ENCODE assay signal across 32 cellular contexts in genomic region chr4:55029321-55029720, GRCh38.
"Had no signal": no experiment of that assay in that cellular context is flagged by ENCODE, and none has a peak within 500 bp of the region (broad histone marks: within the 10 kb centered on the region; RNA-seq: fewer than 3 reads in every experiment).

No MANE protein-coding gene starts in this region.

- H3K4me1 ChIP-seq: adrenal gland had no signal

- H3K27me3 ChIP-seq: adrenal gland, body of pancreas had no signal

- H3K4me1 Mint-ChIP-seq: activated B cell treated with CpG ODN at 0.5 μM for 24 hours; activated naive CD8-positive, alpha-beta T cell treated with anti-CD3 and anti-CD28 coated beads for 36 hours; activated naive CD8-positive, alpha-beta T cell treated with anti-CD3 and anti-CD28 coated beads, Interleukin-2, amount 50 U/mL, for 24 hours; activated T-helper 17 cell treated with anti-CD3 and anti-CD28 coated beads, Interleukin-2, amount 50 U/mL, for 72 hours; T-helper 17 cell had no signal

- ATAC-seq: activated CD4-positive, CD25-positive, alpha-beta regulatory T cell treated with anti-CD3 and anti-CD28 coated beads, Interleukin-2, amount 50 U/mL, for 24 hours; activated CD8-positive, alpha-beta T cell treated with anti-CD3 and anti-CD28 coated beads for 36 hours; activated naive CD8-positive, alpha-beta T cell treated with anti-CD3 and anti-CD28 coated beads, Interleukin-2, amount 50 U/mL, for 24 hours; activated T-cell treated with anti-CD3 and anti-CD28 coated beads, Interleukin-2, amount 50 U/mL, for 4 hours; activated T-helper 17 cell treated with anti-CD3 and anti-CD28 coated beads, Interleukin-2, amount 50 U/mL, for 72 hours; body of pancreas; esophagus mucosa; T-helper 17 cell had no signal

- FAIRE-seq: colon, endometrium, frontal cortex had no signal

- H3K27me3 Mint-ChIP-seq: activated B cell treated with CpG ODN at 0.5 μM for 24 hours had no signal

- H3K36me3 ChIP-seq: adrenal gland, WERI-Rb-1 had no signal

- H3K4me3 Mint-ChIP-seq: activated B cell treated with CpG ODN at 0.5 μM for 24 hours; activated CD8-positive, alpha-beta T cell treated with anti-CD3 and anti-CD28 coated beads for 36 hours; activated naive CD8-positive, alpha-beta T cell treated with anti-CD3 and anti-CD28 coated beads for 36 hours; activated naive CD8-positive, alpha-beta T cell treated with anti-CD3 and anti-CD28 coated beads, Interleukin-2, amount 50 U/mL, for 24 hours; activated T-cell treated with anti-CD3 and anti-CD28 coated beads, Interleukin-2, amount 50 U/mL, for 4 hours; activated T-helper 17 cell treated with anti-CD3 and anti-CD28 coated beads, Interleukin-2, amount 50 U/mL, for 72 hours; T-helper 17 cell; T-helper 2 cell treated with Interferon-gamma antibody and Interleukin-4, amounts not matched to agents 5 μg/mL and 100 μg/mL, for 36 hours had no signal

- H3K27ac Mint-ChIP-seq: activated B cell treated with CpG ODN at 0.5 μM for 24 hours; activated CD8-positive, alpha-beta T cell treated with anti-CD3 and anti-CD28 coated beads for 36 hours; activated naive CD8-positive, alpha-beta T cell treated with anti-CD3 and anti-CD28 coated beads for 36 hours; activated naive CD8-positive, alpha-beta T cell treated with anti-CD3 and anti-CD28 coated beads, Interleukin-2, amount 50 U/mL, for 24 hours; activated T-helper 17 cell treated with anti-CD3 and anti-CD28 coated beads, Interleukin-2, amount 50 U/mL, for 72 hours; T-helper 17 cell; T-helper 2 cell treated with Interferon-gamma antibody and Interleukin-4, amounts not matched to agents 5 μg/mL and 100 μg/mL, for 36 hours had no signal

- H3K9me3 Mint-ChIP-seq: activated B cell treated with CpG ODN at 0.5 μM for 24 hours; activated CD8-positive, alpha-beta T cell treated with anti-CD3 and anti-CD28 coated beads for 36 hours; activated naive CD8-positive, alpha-beta T cell treated with anti-CD3 and anti-CD28 coated beads for 36 hours; activated naive CD8-positive, alpha-beta T cell treated with anti-CD3 and anti-CD28 coated beads, Interleukin-2, amount 50 U/mL, for 24 hours; activated T-cell treated with anti-CD3 and anti-CD28 coated beads, Interleukin-2, amount 50 U/mL, for 4 hours; activated T-helper 17 cell treated with anti-CD3 and anti-CD28 coated beads, Interleukin-2, amount 50 U/mL, for 72 hours; T-helper 2 cell treated with Interferon-gamma antibody and Interleukin-4, amounts not matched to agents 5 μg/mL and 100 μg/mL, for 36 hours had no signal

- H3K36me3 Mint-ChIP-seq: activated naive CD8-positive, alpha-beta T cell treated with anti-CD3 and anti-CD28 coated beads for 36 hours had no signal

- DNase-seq: activated B cell treated with CpG ODN at 0.5 μM for 24 hours; activated CD4-positive, alpha-beta T cell treated with anti-CD3 and anti-CD28 coated beads for 48 hours; activated CD4-positive, alpha-beta T cell treated with anti-CD3 and anti-CD28 coated beads, Interleukin-2, amount 50 U/mL, for 1 hour; activated CD4-positive, alpha-beta T cell treated with anti-CD3 and anti-CD28 coated beads, Interleukin-2, amount 50 U/mL, for 48 hours; activated CD8-positive, alpha-beta memory T cell treated with anti-CD3 and anti-CD28 coated beads for 24 hours; activated CD8-positive, alpha-beta T cell treated with anti-CD3 and anti-CD28 coated beads for 36 hours; activated effector memory CD4-positive, alpha-beta T cell treated with Interleukin-2 at 50 U/mL for 16 hours; activated gamma-delta T cell treated with Interleukin-2 at 50 U/mL for 16 hours; activated naive CD4-positive, alpha-beta T cell treated with anti-CD3 and anti-CD28 coated beads, Interleukin-2, amount 50 U/mL, for 16 hours; activated naive CD4-positive, alpha-beta T cell treated with Interleukin-2 at 50 U/mL for 16 hours; activated naive CD8-positive, alpha-beta T cell treated with anti-CD3 and anti-CD28 coated beads for 36 hours; activated naive CD8-positive, alpha-beta T cell treated with anti-CD3 and anti-CD28 coated beads, Interleukin-2, amount 50 U/mL, for 24 hours; activated T-cell treated with anti-CD3 and anti-CD28 coated beads, Interleukin-2, amount 50 U/mL, for 4 hours; adrenal gland; amygdala; aorta; body of pancreas; caudate nucleus; cortex of kidney; effector CD8-positive, alpha-beta T cell; foreskin fibroblast; T-helper 1 cell; T-helper 17 cell; T1000; WERI-Rb-1 had no signal

- H3K4me3 ChIP-seq: adrenal gland, body of pancreas had no signal

- H3K9me3 ChIP-seq: adrenal gland, body of pancreas had no signal

- H3K27ac ChIP-seq: adrenal gland, body of pancreas, WERI-Rb-1 had no signal
